ENCODE assay signal across 1 cellular context in the genomic region with DNA sequence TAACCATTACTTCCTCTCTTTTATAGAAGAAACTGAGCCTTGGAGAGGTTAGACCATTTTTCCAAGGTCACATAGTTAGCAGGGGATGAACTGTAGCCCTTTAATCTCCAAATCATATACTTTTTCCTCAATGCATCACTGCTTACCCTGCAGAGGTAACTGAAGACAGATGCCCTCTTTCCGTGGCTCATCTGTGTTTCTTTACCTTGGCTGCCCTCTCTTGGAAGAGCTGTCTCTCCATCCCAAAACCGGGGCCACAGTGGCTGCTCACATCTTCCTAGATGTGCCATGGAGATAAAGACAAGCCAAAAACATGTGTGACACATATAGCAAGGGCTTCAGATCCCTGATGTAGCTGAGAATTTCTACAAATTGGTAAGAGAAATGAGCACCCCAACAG.
TF ChIP-seq lines count a peak whose summit lies in the region.

No MANE protein-coding gene starts in this region.

TF ChIP-seq in GM23338, 12 proteins besides CTCF, POLR2A, EP300 and RAD21 (continued from another document):
- TF ChIP-seq, protein P1, sequence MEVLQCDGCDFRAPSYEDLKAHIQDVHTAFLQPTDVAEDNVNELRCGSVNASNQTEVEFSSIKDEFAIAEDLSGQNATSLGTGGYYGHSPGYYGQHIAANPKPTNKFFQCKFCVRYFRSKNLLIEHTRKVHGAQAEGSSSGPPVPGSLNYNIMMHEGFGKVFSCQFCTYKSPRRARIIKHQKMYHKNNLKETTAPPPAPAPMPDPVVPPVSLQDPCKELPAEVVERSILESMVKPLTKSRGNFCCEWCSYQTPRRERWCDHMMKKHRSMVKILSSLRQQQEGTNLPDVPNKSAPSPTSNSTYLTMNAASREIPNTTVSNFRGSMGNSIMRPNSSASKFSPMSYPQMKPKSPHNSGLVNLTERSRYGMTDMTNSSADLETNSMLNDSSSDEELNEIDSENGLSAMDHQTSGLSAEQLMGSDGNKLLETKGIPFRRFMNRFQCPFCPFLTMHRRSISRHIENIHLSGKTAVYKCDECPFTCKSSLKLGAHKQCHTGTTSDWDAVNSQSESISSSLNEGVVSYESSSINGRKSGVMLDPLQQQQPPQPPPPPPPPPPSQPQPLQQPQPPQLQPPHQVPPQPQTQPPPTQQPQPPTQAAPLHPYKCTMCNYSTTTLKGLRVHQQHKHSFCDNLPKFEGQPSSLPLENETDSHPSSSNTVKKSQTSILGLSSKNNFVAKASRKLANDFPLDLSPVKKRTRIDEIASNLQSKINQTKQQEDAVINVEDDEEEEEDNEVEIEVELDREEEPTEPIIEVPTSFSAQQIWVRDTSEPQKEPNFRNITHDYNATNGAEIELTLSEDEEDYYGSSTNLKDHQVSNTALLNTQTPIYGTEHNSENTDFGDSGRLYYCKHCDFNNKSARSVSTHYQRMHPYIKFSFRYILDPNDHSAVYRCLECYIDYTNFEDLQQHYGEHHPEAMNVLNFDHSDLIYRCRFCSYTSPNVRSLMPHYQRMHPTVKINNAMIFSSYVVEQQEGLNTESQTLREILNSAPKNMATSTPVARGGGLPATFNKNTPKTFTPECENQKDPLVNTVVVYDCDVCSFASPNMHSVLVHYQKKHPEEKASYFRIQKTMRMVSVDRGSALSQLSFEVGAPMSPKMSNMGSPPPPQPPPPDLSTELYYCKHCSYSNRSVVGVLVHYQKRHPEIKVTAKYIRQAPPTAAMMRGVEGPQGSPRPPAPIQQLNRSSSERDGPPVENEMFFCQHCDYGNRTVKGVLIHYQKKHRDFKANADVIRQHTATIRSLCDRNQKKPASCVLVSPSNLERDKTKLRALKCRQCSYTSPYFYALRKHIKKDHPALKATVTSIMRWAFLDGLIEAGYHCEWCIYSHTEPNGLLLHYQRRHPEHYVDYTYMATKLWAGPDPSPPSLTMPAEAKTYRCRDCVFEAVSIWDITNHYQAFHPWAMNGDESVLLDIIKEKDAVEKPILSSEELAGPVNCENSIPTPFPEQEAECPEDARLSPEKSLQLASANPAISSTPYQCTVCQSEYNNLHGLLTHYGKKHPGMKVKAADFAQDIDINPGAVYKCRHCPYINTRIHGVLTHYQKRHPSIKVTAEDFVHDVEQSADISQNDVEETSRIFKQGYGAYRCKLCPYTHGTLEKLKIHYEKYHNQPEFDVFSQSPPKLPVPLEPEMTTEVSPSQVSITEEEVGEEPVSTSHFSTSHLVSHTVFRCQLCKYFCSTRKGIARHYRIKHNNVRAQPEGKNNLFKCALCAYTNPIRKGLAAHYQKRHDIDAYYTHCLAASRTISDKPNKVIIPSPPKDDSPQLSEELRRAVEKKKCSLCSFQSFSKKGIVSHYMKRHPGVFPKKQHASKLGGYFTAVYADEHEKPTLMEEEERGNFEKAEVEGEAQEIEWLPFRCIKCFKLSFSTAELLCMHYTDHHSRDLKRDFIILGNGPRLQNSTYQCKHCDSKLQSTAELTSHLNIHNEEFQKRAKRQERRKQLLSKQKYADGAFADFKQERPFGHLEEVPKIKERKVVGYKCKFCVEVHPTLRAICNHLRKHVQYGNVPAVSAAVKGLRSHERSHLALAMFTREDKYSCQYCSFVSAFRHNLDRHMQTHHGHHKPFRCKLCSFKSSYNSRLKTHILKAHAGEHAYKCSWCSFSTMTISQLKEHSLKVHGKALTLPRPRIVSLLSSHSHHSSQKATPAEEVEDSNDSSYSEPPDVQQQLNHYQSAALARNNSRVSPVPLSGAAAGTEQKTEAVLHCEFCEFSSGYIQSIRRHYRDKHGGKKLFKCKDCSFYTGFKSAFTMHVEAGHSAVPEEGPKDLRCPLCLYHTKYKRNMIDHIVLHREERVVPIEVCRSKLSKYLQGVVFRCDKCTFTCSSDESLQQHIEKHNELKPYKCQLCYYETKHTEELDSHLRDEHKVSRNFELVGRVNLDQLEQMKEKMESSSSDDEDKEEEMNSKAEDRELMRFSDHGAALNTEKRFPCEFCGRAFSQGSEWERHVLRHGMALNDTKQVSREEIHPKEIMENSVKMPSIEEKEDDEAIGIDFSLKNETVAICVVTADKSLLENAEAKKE (CRISPR knock-in tag; IDR thresholded peaks at IDR 0.05): no peak
- TF ChIP-seq JUNB (IDR thresholded peaks at IDR 0.05; ENCODE audit: unreplicated experiment) (no peak), ZNF331 (CRISPR knock-in tag; IDR thresholded peaks at IDR 0.05; ENCODE audit: low read depth) (no peak), STAT1 (IDR thresholded peaks at IDR 0.05; ENCODE audit: unreplicated experiment) (no peak), NANOG (IDR thresholded peaks at IDR 0.05; ENCODE audit: borderline replicate concordance) (no peak), POLR2AphosphoS5 (IDR thresholded peaks at IDR 0.05; ENCODE audit: low read depth) (no peak), EZH2 (IDR thresholded peaks at IDR 0.05; ENCODE audit: low read depth, unreplicated experiment) (no peak)
- TF ChIP-seq, protein P2, sequence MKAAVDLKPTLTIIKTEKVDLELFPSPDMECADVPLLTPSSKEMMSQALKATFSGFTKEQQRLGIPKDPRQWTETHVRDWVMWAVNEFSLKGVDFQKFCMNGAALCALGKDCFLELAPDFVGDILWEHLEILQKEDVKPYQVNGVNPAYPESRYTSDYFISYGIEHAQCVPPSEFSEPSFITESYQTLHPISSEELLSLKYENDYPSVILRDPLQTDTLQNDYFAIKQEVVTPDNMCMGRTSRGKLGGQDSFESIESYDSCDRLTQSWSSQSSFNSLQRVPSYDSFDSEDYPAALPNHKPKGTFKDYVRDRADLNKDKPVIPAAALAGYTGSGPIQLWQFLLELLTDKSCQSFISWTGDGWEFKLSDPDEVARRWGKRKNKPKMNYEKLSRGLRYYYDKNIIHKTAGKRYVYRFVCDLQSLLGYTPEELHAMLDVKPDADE (IDR thresholded peaks at IDR 0.05): no peak
